Comparison of ENCODE assay signal across 6 cellular contexts in the genomic region with DNA sequence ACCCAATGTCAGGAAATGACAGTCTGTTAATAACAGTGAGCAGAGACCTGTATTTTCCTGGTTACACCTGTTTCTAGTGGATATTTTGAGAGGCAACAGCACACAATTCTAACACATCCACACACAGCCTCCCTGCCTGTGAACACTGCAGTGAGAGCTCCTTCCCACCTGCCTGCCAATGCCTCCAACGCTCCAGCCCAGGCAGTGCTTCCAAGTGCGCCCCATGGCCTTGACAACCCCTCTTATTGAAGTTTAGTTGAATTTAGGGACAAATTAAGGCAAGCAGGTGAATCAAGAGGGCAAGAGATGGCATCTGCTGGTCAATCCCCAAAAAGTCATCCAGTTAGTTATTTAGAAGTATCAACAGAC. TPM values are rescaled to one million over a fixed set of nuclear protein-coding genes. Genes with fewer than 3 reads are reported as not detected.
A peak's percentile ranks its signal among the peaks of the same experiment; 100 is the strongest.
DNase-seq lines count a peak whose midpoint lies in the region; ATAC-seq and TF ChIP-seq lines count a peak whose summit lies in the region.

No MANE protein-coding gene starts in this region.

- H3K4me2 ChIP-seq in DND-41 (ENCODE audit: insufficient read depth, low read length), result no peak overlapping the region; the same call in 1 of the 2 replicates

- peaks cover 8% of the 10 kb centered on the region for H3K27me3 ChIP-seq in DND-41 (ENCODE audit: insufficient read depth, low read length, poor library complexity)
- no peaks in the 10 kb centered on the region for H3K27me3 ChIP-seq in naive thymus-derived CD4-positive, alpha-beta T cell (ENCODE audit: control insufficient read depth in 2 of 2, insufficient read depth in 2 of 2, low read length in 2 of 2)

- ATAC-seq in DND-41 (ENCODE audit: insufficient read depth, low read depth), result no peak
- ATAC-seq in naive thymus-derived CD4-positive, alpha-beta T cell, result no peak

- peak overlapping the region; percentile 77 for H3K27ac Mint-ChIP-seq in activated T-helper 2 cell treated with anti-CD3 and anti-CD28 coated beads, Interferon-gamma antibody, Interleukin-2, Interleukin-4, amounts not matched to agents 10 μg/mL and 5 μg/mL and 100 μg/mL, durations not matched to agents 14 hours and 24 hours and 36 hours
- H3K27ac Mint-ChIP-seq in naive thymus-derived CD4-positive, alpha-beta T cell, result peak overlapping the region in 7 of 9 donors; percentile 22 to 81 (median 76)
- no peak overlapping the region for H3K27ac Mint-ChIP-seq in osteocyte (ENCODE audit: unreplicated experiment)

- DNase-seq in DND-41 (no peak), NCI-H748 treated with DMSO at 0.1 percent for 48 hours (lab: John Stamatoyannopoulos, UW) (no peak), HT-29 (ENCODE audit: low spot score) (no peak), osteocyte (ENCODE audit: extremely low spot score, unreplicated experiment) (no peak)
- no peak for DNase-seq in activated T-helper 2 cell treated with anti-CD3 and anti-CD28 coated beads, Interferon-gamma antibody, Interleukin-2, Interleukin-4, amounts not matched to agents 10 μg/mL and 5 μg/mL and 100 μg/mL, durations not matched to agents 14 hours and 24 hours and 36 hours (ENCODE audit: low spot score)
- DNase-seq in naive thymus-derived CD4-positive, alpha-beta T cell, result no peak

- intact Hi-C loops in activated T-helper 2 cell treated with anti-CD3 and anti-CD28 coated beads, Interferon-gamma antibody, Interleukin-2, Interleukin-4, amounts not matched to agents 10 μg/mL and 5 μg/mL and 100 μg/mL, durations not matched to agents 14 hours and 24 hours and 36 hours (cut with micrococcal nuclease), result loop anchor here (1.0 to 10.0 kb wide), 2 partner anchors 11 to 161 kb away; a partner anchor contains a TSS
- intact Hi-C loops in naive thymus-derived CD4-positive, alpha-beta T cell (cut with micrococcal nuclease), result loop anchor here (1.0 to 2.0 kb wide), 5 partner anchors 11 to 192 kb away; a partner anchor contains a TSS

- peaks cover 64% of the 10 kb centered on the region for H3K36me3 ChIP-seq in DND-41 (ENCODE audit: insufficient read depth, low read length)
- peaks cover 6 to 60% (median 24%) of the 10 kb centered on the region in 3 experiments for H3K36me3 ChIP-seq in naive thymus-derived CD4-positive, alpha-beta T cell (ENCODE audit: control insufficient read depth in 2 of 3, insufficient read depth in 3 of 3, low read length in 3 of 3)

- CTCF ChIA-PET in naive thymus-derived CD4-positive, alpha-beta T cell (lab: Charles Lee), result interaction anchor here (0.6 to 4.9 kb wide), 2 partner anchors 12 to 34 kb away, joined by 4 to 35 read pairs; a partner anchor contains a TSS

- POLR2A ChIA-PET in naive thymus-derived CD4-positive, alpha-beta T cell (lab: Charles Lee), result interaction anchor here (1.2 to 2.0 kb wide), 2 partner anchors 10 to 1384 kb away, joined by 3 to 17 read pairs; a partner anchor contains a TSS

- H3K4me3 ChIP-seq in DND-41 (ENCODE audit: low read depth in 1 of 2, low read length in 2 of 2), result no peak overlapping the region
- H3K4me3 ChIP-seq in naive thymus-derived CD4-positive, alpha-beta T cell (ENCODE audit: low read length), result no peak overlapping the region

- no peaks in the 10 kb centered on the region for H3K9me3 ChIP-seq in DND-41 (ENCODE audit: insufficient read depth, low read length, severe bottlenecking)
- H3K9me3 ChIP-seq in naive thymus-derived CD4-positive, alpha-beta T cell (ENCODE audit: control insufficient read depth in 2 of 3, low read length in 3 of 3), result no peaks in the 10 kb centered on the region

- H3K9me3 Mint-ChIP-seq in activated T-helper 2 cell treated with anti-CD3 and anti-CD28 coated beads, Interferon-gamma antibody, Interleukin-2, Interleukin-4, amounts not matched to agents 10 μg/mL and 5 μg/mL and 100 μg/mL, durations not matched to agents 14 hours and 24 hours and 36 hours, result no peaks in the 10 kb centered on the region
- H3K9me3 Mint-ChIP-seq in naive thymus-derived CD4-positive, alpha-beta T cell, result no peaks in the 10 kb centered on the region
- no peaks in the 10 kb centered on the region for H3K9me3 Mint-ChIP-seq in osteocyte (ENCODE audit: unreplicated experiment)

- H3K36me3 Mint-ChIP-seq in activated T-helper 2 cell treated with anti-CD3 and anti-CD28 coated beads, Interferon-gamma antibody, Interleukin-2, Interleukin-4, amounts not matched to agents 10 μg/mL and 5 μg/mL and 100 μg/mL, durations not matched to agents 14 hours and 24 hours and 36 hours (ENCODE audit: low read depth), result peaks cover 69% of the 10 kb centered on the region
- H3K36me3 Mint-ChIP-seq in naive thymus-derived CD4-positive, alpha-beta T cell, result peaks cover 0 to 31% (median 8%) of the 10 kb centered on the region in 5 donors
- peaks cover 34% of the 10 kb centered on the region for H3K36me3 Mint-ChIP-seq in osteocyte (ENCODE audit: unreplicated experiment)

- peaks cover 12% of the 10 kb centered on the region for H3K4me1 ChIP-seq in DND-41 (ENCODE audit: insufficient read depth, low read length)
- peaks cover 14 to 27% of the 10 kb centered on the region in 2 donors for H3K4me1 ChIP-seq in naive thymus-derived CD4-positive, alpha-beta T cell (ENCODE audit: control insufficient read depth in 2 of 2, insufficient read depth in 2 of 2, low read length in 2 of 2)

- no peaks in the 10 kb centered on the region for H3K79me2 ChIP-seq in DND-41 (ENCODE audit: insufficient read depth, low read length)

- H3K27me3 Mint-ChIP-seq in activated T-helper 2 cell treated with anti-CD3 and anti-CD28 coated beads, Interferon-gamma antibody, Interleukin-2, Interleukin-4, amounts not matched to agents 10 μg/mL and 5 μg/mL and 100 μg/mL, durations not matched to agents 14 hours and 24 hours and 36 hours (ENCODE audit: low read depth), result no peaks in the 10 kb centered on the region
- H3K27me3 Mint-ChIP-seq in naive thymus-derived CD4-positive, alpha-beta T cell, result no peaks in the 10 kb centered on the region
- no peaks in the 10 kb centered on the region for H3K27me3 Mint-ChIP-seq in osteocyte (ENCODE audit: unreplicated experiment)

- H3K9ac ChIP-seq in DND-41 (ENCODE audit: low read depth, low read length), result no peak overlapping the region

- H3K27ac ChIP-seq in DND-41 (ENCODE audit: low read length), result peak overlapping the region; percentile 48; the same call in 1 of the 2 replicates
- peak overlapping the region; percentile 32 for H3K27ac ChIP-seq in naive thymus-derived CD4-positive, alpha-beta T cell (ENCODE audit: low read depth, low read length)

- no peak overlapping the region for H3K4me3 Mint-ChIP-seq in activated T-helper 2 cell treated with anti-CD3 and anti-CD28 coated beads, Interferon-gamma antibody, Interleukin-2, Interleukin-4, amounts not matched to agents 10 μg/mL and 5 μg/mL and 100 μg/mL, durations not matched to agents 14 hours and 24 hours and 36 hours (ENCODE audit: low read depth)
- peak overlapping the region in 1 of 10 donors; percentile 41 for H3K4me3 Mint-ChIP-seq in naive thymus-derived CD4-positive, alpha-beta T cell
- H3K4me3 Mint-ChIP-seq in osteocyte (ENCODE audit: unreplicated experiment), result no peak overlapping the region

- H4K20me1 ChIP-seq in DND-41 (ENCODE audit: insufficient read depth, low read length), result peaks cover 27% of the 10 kb centered on the region

- no peak for TF ChIP-seq CTCF in DND-41 (IDR thresholded peaks at IDR 0.05; ENCODE audit: borderline replicate concordance, extremely low read depth, low read length, poor library complexity, severe bottlenecking)
- no peak for TF ChIP-seq CTCF in osteocyte (IDR thresholded peaks at IDR 0.05)

- peaks cover 32% of the 10 kb centered on the region for H3K4me1 Mint-ChIP-seq in activated T-helper 2 cell treated with anti-CD3 and anti-CD28 coated beads, Interferon-gamma antibody, Interleukin-2, Interleukin-4, amounts not matched to agents 10 μg/mL and 5 μg/mL and 100 μg/mL, durations not matched to agents 14 hours and 24 hours and 36 hours (ENCODE audit: low read depth)
- H3K4me1 Mint-ChIP-seq in naive thymus-derived CD4-positive, alpha-beta T cell, result peaks cover 27 to 48% (median 41%) of the 10 kb centered on the region in 7 donors
- peaks cover 29% of the 10 kb centered on the region for H3K4me1 Mint-ChIP-seq in osteocyte (ENCODE audit: unreplicated experiment)

- H2AFZ ChIP-seq in DND-41 (ENCODE audit: low read depth, low read length), result no peak overlapping the region

RNA-seq across cellular contexts. Expression of a gene that starts 4.7 kb away (rescaled TPM):
- 6.6 and 8.5 TPM in 2 replicates for total RNA-seq in activated T-helper 2 cell treated with anti-CD3 and anti-CD28 coated beads, Interferon-gamma antibody, Interleukin-2, Interleukin-4, amounts not matched to agents 10 μg/mL and 5 μg/mL and 100 μg/mL, durations not matched to agents 14 hours and 24 hours and 36 hours
- 1 to 10 TPM; 2.1 to 7.5 (median 2.8) TPM for total RNA-seq in naive thymus-derived CD4-positive, alpha-beta T cell
- 1 to 10 TPM; 1.8 to 2.7 TPM for polyA plus RNA-seq in naive thymus-derived CD4-positive, alpha-beta T cell
- total RNA-seq in HT-29 (2014; rRNA removed; shearing (Covaris generic)), result 0.23 and 0.99 TPM in 2 replicates
- 183 and 187 TPM in 2 replicates for total RNA-seq in osteocyte

RNA-seq across cellular contexts. Expression of a gene that starts 11.0 kb away (rescaled TPM):
- 83.5 and 84.9 TPM in 2 replicates for total RNA-seq in activated T-helper 2 cell treated with anti-CD3 and anti-CD28 coated beads, Interferon-gamma antibody, Interleukin-2, Interleukin-4, amounts not matched to agents 10 μg/mL and 5 μg/mL and 100 μg/mL, durations not matched to agents 14 hours and 24 hours and 36 hours
- 100 to 1,000 TPM in 2 of 5 experiments, 10 to 100 TPM in 3; 39.9 to 132 (median 58.3) TPM for total RNA-seq in naive thymus-derived CD4-positive, alpha-beta T cell
- polyA plus RNA-seq in naive thymus-derived CD4-positive, alpha-beta T cell, result 10 to 100 TPM; 18.5 to 44.3 TPM
- total RNA-seq in HT-29 (2014; rRNA removed; shearing (Covaris generic)), result 28.0 and 34.0 TPM in 2 replicates
- total RNA-seq in osteocyte, result 16.8 and 22.7 TPM in 2 replicates

RNA-seq across cellular contexts. Expression of a gene that starts 11.2 kb away (rescaled TPM):
- 32.1 and 33.2 TPM in 2 replicates for total RNA-seq in activated T-helper 2 cell treated with anti-CD3 and anti-CD28 coated beads, Interferon-gamma antibody, Interleukin-2, Interleukin-4, amounts not matched to agents 10 μg/mL and 5 μg/mL and 100 μg/mL, durations not matched to agents 14 hours and 24 hours and 36 hours
- total RNA-seq in naive thymus-derived CD4-positive, alpha-beta T cell, result 10 to 100 TPM; 39.6 to 74.0 (median 44.2) TPM
- polyA plus RNA-seq in naive thymus-derived CD4-positive, alpha-beta T cell, result 100 to 1,000 TPM; 147 to 152 TPM
- total RNA-seq in HT-29 (2014; rRNA removed; shearing (Covaris generic)), result 52.1 and 52.8 TPM in 2 replicates
- total RNA-seq in osteocyte, result 35.7 and 36.3 TPM in 2 replicates

RNA-seq across cellular contexts. Expression of a gene that starts 21.7 kb away (rescaled TPM):
- 456 and 478 TPM in 2 replicates for total RNA-seq in activated T-helper 2 cell treated with anti-CD3 and anti-CD28 coated beads, Interferon-gamma antibody, Interleukin-2, Interleukin-4, amounts not matched to agents 10 μg/mL and 5 μg/mL and 100 μg/mL, durations not matched to agents 14 hours and 24 hours and 36 hours
- 100 to 1,000 TPM; 327 to 363 (median 351) TPM for total RNA-seq in naive thymus-derived CD4-positive, alpha-beta T cell
- 100 to 1,000 TPM; 104 to 126 TPM for polyA plus RNA-seq in naive thymus-derived CD4-positive, alpha-beta T cell
- total RNA-seq in HT-29 (2014; rRNA removed; shearing (Covaris generic)), result 1,245 and 1,410 TPM in 2 replicates
- 137 and 145 TPM in 2 replicates for total RNA-seq in osteocyte

RNA-seq across cellular contexts. Expression of a gene that starts 22.5 kb away (rescaled TPM):
- 16.9 and 18.6 TPM in 2 replicates for total RNA-seq in activated T-helper 2 cell treated with anti-CD3 and anti-CD28 coated beads, Interferon-gamma antibody, Interleukin-2, Interleukin-4, amounts not matched to agents 10 μg/mL and 5 μg/mL and 100 μg/mL, durations not matched to agents 14 hours and 24 hours and 36 hours
- 10 to 100 TPM; 24.4 to 33.7 (median 32.0) TPM for total RNA-seq in naive thymus-derived CD4-positive, alpha-beta T cell
- 10 to 100 TPM; 17.3 to 25.4 TPM for polyA plus RNA-seq in naive thymus-derived CD4-positive, alpha-beta T cell
- total RNA-seq in HT-29 (2014; rRNA removed; shearing (Covaris generic)), result 21.5 and 24.9 TPM in 2 replicates
- 33.0 and 34.7 TPM in 2 replicates for total RNA-seq in osteocyte

Comparison
In these comparisons a context has a peak if more than half of its experiments do, and no peak if none do; other contexts are left out.
1. RNA of a gene that starts 4.7 kb away (total RNA-seq): 183 to 187 TPM in osteocyte; 6.6 to 8.5 TPM in activated T-helper 2 cell treated with anti-CD3 and anti-CD28 coated beads, Interferon-gamma antibody, Interleukin-2, Interleukin-4, amounts not matched to agents 10 μg/mL and 5 μg/mL and 100 μg/mL, durations not matched to agents 14 hours and 24 hours and 36 hours, 2.1 to 7.5 TPM in naive thymus-derived CD4-positive, alpha-beta T cell and 0.23 to 0.99 TPM in HT-29; every median in the first group is over 10 times any median in the second.